ENCODE assay signal across 1 cellular context in the genomic region with DNA sequence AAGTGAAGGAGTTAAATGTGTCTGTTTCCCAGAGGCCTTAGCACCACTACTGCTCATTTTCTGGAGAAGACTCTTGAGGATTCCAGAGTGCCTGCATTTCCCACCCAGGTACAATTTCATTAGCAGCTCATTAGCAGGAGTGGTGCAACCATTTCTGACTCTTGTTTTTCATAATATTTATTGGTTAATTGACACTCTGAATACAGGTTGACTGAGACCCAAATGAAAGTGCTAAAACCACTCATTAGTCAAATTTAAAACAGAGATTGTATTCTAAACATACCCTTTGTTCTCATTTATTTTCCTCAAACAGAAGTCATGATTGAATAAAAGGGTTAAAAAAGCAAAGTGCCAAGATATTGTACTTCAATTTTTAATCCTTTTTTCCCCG.
TF ChIP-seq lines count a peak whose summit lies in the region.

No MANE protein-coding gene starts in this region.

TF ChIP-seq in GM12878, 131 proteins besides CTCF, POLR2A, EP300 and RAD21 (continued from another document):
- TF ChIP-seq, protein P1, sequence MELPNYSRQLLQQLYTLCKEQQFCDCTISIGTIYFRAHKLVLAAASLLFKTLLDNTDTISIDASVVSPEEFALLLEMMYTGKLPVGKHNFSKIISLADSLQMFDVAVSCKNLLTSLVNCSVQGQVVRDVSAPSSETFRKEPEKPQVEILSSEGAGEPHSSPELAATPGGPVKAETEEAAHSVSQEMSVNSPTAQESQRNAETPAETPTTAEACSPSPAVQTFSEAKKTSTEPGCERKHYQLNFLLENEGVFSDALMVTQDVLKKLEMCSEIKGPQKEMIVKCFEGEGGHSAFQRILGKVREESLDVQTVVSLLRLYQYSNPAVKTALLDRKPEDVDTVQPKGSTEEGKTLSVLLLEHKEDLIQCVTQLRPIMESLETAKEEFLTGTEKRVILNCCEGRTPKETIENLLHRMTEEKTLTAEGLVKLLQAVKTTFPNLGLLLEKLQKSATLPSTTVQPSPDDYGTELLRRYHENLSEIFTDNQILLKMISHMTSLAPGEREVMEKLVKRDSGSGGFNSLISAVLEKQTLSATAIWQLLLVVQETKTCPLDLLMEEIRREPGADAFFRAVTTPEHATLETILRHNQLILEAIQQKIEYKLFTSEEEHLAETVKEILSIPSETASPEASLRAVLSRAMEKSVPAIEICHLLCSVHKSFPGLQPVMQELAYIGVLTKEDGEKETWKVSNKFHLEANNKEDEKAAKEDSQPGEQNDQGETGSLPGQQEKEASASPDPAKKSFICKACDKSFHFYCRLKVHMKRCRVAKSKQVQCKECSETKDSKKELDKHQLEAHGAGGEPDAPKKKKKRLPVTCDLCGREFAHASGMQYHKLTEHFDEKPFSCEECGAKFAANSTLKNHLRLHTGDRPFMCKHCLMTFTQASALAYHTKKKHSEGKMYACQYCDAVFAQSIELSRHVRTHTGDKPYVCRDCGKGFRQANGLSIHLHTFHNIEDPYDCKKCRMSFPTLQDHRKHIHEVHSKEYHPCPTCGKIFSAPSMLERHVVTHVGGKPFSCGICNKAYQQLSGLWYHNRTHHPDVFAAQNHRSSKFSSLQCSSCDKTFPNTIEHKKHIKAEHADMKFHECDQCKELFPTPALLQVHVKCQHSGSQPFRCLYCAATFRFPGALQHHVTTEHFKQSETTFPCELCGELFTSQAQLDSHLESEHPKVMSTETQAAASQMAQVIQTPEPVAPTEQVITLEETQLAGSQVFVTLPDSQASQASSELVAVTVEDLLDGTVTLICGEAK (IDR thresholded peaks at IDR 0.05; ENCODE audit: borderline replicate concordance): no peak
- TF ChIP-seq SREBF2 (IDR thresholded peaks at IDR 0.05; ENCODE audit: low read length) (no peak), MYB (IDR thresholded peaks at IDR 0.05; ENCODE audit: borderline replicate concordance, low read depth, low read length) (no peak), MEF2B (IDR thresholded peaks at IDR 0.05; ENCODE audit: partially characterized antibody, poor library complexity, severe bottlenecking) (peak; percentile 10)
